ENCODE assay signal across 8 cellular contexts in genomic region chr6:27694547-27694874, GRCh38.
DNase-seq lines count a peak whose midpoint lies in the region; ATAC-seq and TF ChIP-seq lines count a peak whose summit lies in the region.

No MANE protein-coding gene starts in this region.

- H2BK120ac ChIP-seq in trophoblast cell (ENCODE audit: insufficient read depth, low read length, poor library complexity) = no peak overlapping the region

- H3K36me3 Mint-ChIP-seq in endothelial cell (ENCODE audit: low read depth, unreplicated experiment) = no peaks in the 10 kb centered on the region

- H3K27ac ChIP-seq in GM23248 (no peak overlapping the region), PC-3 (ENCODE audit: low read length) (peak overlapping the region; percentile 73), trophoblast cell (ENCODE audit: low read depth, low read length) (no peak overlapping the region)

- H3K79me2 ChIP-seq in GM23248 (ENCODE audit: insufficient read depth) = no peaks in the 10 kb centered on the region
- H3K79me2 ChIP-seq in PC-3 (ENCODE audit: low read length) = peaks cover 25% of the 10 kb centered on the region
- H3K79me2 ChIP-seq in trophoblast cell (ENCODE audit: control insufficient read depth, insufficient read depth, low read length, poor library complexity) = no peaks in the 10 kb centered on the region

- peak overlapping the region; percentile 87 for H4K8ac ChIP-seq in trophoblast cell (ENCODE audit: low read depth, low read length)

- no peaks in the 10 kb centered on the region for H3K9me3 Mint-ChIP-seq in endothelial cell (ENCODE audit: unreplicated experiment)

- no peak overlapping the region for H3K23ac ChIP-seq in trophoblast cell (ENCODE audit: low read length)

- no peak overlapping the region for H3K4me2 ChIP-seq in GM23248 (ENCODE audit: unreplicated experiment)
- H3K4me2 ChIP-seq in PC-3 (ENCODE audit: low read length) = peak overlapping the region; percentile 90
- H3K4me2 ChIP-seq in trophoblast cell (ENCODE audit: low read length) = peak overlapping the region; percentile 72

- H3K18ac ChIP-seq in trophoblast cell (ENCODE audit: low read length) = no peak overlapping the region

- peak overlapping the region; percentile 68 for H4K12ac ChIP-seq in trophoblast cell (ENCODE audit: low read depth, low read length)

- peaks cover 4% of the 10 kb centered on the region for H3K79me1 ChIP-seq in trophoblast cell (ENCODE audit: low read length)

- no peaks in the 10 kb centered on the region for H3K4me1 ChIP-seq in GM23248 (ENCODE audit: insufficient read depth)
- H3K4me1 ChIP-seq in PC-3 (ENCODE audit: insufficient read depth, low read length) = peaks cover 9% of the 10 kb centered on the region; the same call in 1 of the 2 replicates
- H3K4me1 ChIP-seq in trophoblast cell (ENCODE audit: control insufficient read depth in 1 of 2, insufficient read depth in 2 of 2, low read length in 2 of 2) = peaks cover 3 to 6% of the 10 kb centered on the region in 2 experiments

- H3K27me3 ChIP-seq in GM23248 (replicated peaks; ENCODE audit: insufficient read depth) (no peaks in the 10 kb centered on the region), PC-3 (ENCODE audit: low read length) (no peaks in the 10 kb centered on the region), trophoblast cell (ENCODE audit: insufficient read depth, low read length) (no peaks in the 10 kb centered on the region)

- TF ChIP-seq CTCF in PC-3 (conservative IDR thresholded peaks at IDR 0.05; ENCODE audit: low read depth, low read length) = no peak
- no peak for TF ChIP-seq CTCF in endothelial cell (IDR thresholded peaks at IDR 0.05; ENCODE audit: unreplicated experiment)

- POLR2A ChIA-PET in PC-3 (lab: Charles Lee; ENCODE audit: unreplicated experiment) = no interaction called here

- BruUV-seq in PC-3 (replicated peaks; lab: Mats Ljungman, UMichigan) = no TSS peak

- H3K9me2 ChIP-seq in GM23248 (ENCODE audit: insufficient read depth) = no peaks in the 10 kb centered on the region
- H3K9me2 ChIP-seq in PC-3 (replicated peaks; ENCODE audit: low read length) = no peaks in the 10 kb centered on the region

- no peak overlapping the region for H3K4ac ChIP-seq in trophoblast cell (ENCODE audit: low read depth, low read length)

- H2AK5ac ChIP-seq in trophoblast cell (ENCODE audit: low read length) = no peak overlapping the region

- H4K20me1 ChIP-seq in GM23248 (ENCODE audit: insufficient read depth) (no peaks in the 10 kb centered on the region), PC-3 (ENCODE audit: low read length) (no peaks in the 10 kb centered on the region)

- H2AFZ ChIP-seq in GM23248 (peak overlapping the region; percentile 91), PC-3 (ENCODE audit: low read length) (peak overlapping the region; percentile 100), trophoblast cell (ENCODE audit: insufficient read depth, low read length, poor library complexity) (peak overlapping the region; percentile 90)

- ATAC-seq in PC-3 (no peak; the same call in 1 of the 2 replicates), HG02981 (IDR thresholded peaks at IDR 0.05; ENCODE audit: unreplicated experiment) (no peak)

- H3K9ac ChIP-seq in GM23248 = no peak overlapping the region
- H3K9ac ChIP-seq in PC-3 (ENCODE audit: low read length) = peak overlapping the region; percentile 79
- H3K9ac ChIP-seq in trophoblast cell (ENCODE audit: low read length) = peak overlapping the region; percentile 70

- intact Hi-C loops in PC-3 (cut with micrococcal nuclease) = no loop called here

- CTCF ChIA-PET in PC-3 (lab: Charles Lee) = interaction anchor here (0.6 kb wide), 1 partner anchor 101 kb away, joined by 12 read pairs; no protein-coding TSS in a partner anchor

- H3K27me3 Mint-ChIP-seq in endothelial cell (ENCODE audit: unreplicated experiment) = no peaks in the 10 kb centered on the region

- peaks cover 16% of the 10 kb centered on the region for H3K4me1 Mint-ChIP-seq in endothelial cell (ENCODE audit: unreplicated experiment)

- no peak overlapping the region for H4K91ac ChIP-seq in trophoblast cell (ENCODE audit: low read depth, low read length)

- H2BK12ac ChIP-seq in trophoblast cell (ENCODE audit: low read length) = no peak overlapping the region

- in situ Hi-C loops in GM23248 (cut with MboI) = no loop called here

- H3K27ac Mint-ChIP-seq in endothelial cell (ENCODE audit: unreplicated experiment) = peak overlapping the region; percentile 25

- H3K4me3 ChIP-seq in GM23248 = no peak overlapping the region; the same call in 1 of the 2 replicates
- H3K4me3 ChIP-seq in PC-3 (ENCODE audit: low read length) = peak overlapping the region; percentile 94
- H3K4me3 ChIP-seq in trophoblast cell (ENCODE audit: low read depth, low read length) = peak overlapping the region; percentile 74

- H3K14ac ChIP-seq in trophoblast cell (ENCODE audit: low read length) = no peak overlapping the region

- no peak for DNase-seq in GM23248
- no peak for DNase-seq in PC-3
- no peak for DNase-seq in endothelial cell (ENCODE audit: low spot score)
- DNase-seq in trophoblast cell = no peak
- no peak for DNase-seq in activated effector memory CD4-positive, alpha-beta T cell treated with Interleukin-2 at 50 U/mL for 16 hours
- no peak for DNase-seq in NCI-H1105 (lab: John Stamatoyannopoulos, UW)
- no peak for DNase-seq in SHP77 treated with DMSO at 0.1 percent for 48 hours (lab: John Stamatoyannopoulos, UW)

- H3K9me3 ChIP-seq in GM23248 (ENCODE audit: low read depth) (no peaks in the 10 kb centered on the region), PC-3 (ENCODE audit: low read length) (no peaks in the 10 kb centered on the region), trophoblast cell (ENCODE audit: insufficient read depth, low read depth, low read length) (no peaks in the 10 kb centered on the region)

- WGBS in GM23248 (ENCODE audit: low coverage in 1 of 2, low lambda C conversion rate in 2 of 2, missing lambda C conversion rate in 2 of 2), 2 experiments = 30 to 31% methylated on average over 7 of the region's 7 CpGs
- WGBS in trophoblast cell (ENCODE audit: extremely low coverage, insufficient coverage, insufficient read length) = no CpG with 5 or more reads among the region's 7 CpGs

- H3K4me3 Mint-ChIP-seq in endothelial cell (ENCODE audit: unreplicated experiment) = peak overlapping the region; percentile 97

- H3F3A ChIP-seq in GM23248 (ENCODE audit: insufficient read depth) (0 out of 2 replicates have a peak, but pooled peaks cover under 1% of the 10 kb centered on the region), PC-3 (ENCODE audit: low read length, unreplicated experiment) (no peaks in the 10 kb centered on the region)

- H2BK5ac ChIP-seq in trophoblast cell (ENCODE audit: low read depth, low read length, poor library complexity) = no peak overlapping the region

- no peaks in the 10 kb centered on the region for H3K36me3 ChIP-seq in GM23248 (ENCODE audit: low read depth)
- no peaks in the 10 kb centered on the region for H3K36me3 ChIP-seq in PC-3 (ENCODE audit: low read depth, low read length)
- H3K36me3 ChIP-seq in trophoblast cell (ENCODE audit: control insufficient read depth in 1 of 2, insufficient read depth in 2 of 2, low read length in 2 of 2) = no peaks in the 10 kb centered on the region
